ENCODE assay signal across 11 cellular contexts in the genomic region with DNA sequence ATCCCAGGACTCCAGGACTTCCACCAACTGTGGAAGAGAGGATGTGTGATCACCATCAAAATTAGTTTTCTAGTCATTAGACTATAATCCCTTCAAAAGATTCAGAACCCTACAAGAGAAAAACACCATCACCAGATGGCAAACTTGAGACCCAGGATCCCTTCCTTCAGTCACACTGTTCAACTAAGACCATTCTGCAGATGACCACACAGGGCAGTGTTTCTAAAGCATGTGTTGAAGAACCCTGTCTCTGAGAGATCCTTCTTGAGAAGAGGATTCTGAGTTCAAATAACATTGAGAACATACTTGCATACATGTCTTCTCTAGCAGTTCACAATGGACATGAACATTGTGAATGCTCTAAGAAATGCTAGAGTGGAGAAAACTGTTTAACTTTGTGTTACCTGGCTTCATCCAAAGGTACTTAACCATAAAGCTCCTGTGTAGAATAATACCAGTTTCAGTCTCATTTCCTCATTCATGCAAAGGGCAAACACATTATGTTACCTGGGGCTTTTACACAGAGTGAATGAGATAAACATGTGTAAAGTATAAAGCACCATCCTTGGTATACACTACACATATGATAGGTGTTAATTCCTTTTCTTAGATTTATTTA. TPM values are rescaled to one million over a fixed set of nuclear protein-coding genes. Genes with fewer than 3 reads are reported as not detected.
DNase-seq lines count a peak whose midpoint lies in the region; ATAC-seq and TF ChIP-seq lines count a peak whose summit lies in the region.
"Had no signal": no experiment of that assay in that cellular context is flagged by ENCODE, and none has a peak within 500 bp of the region (broad histone marks: within the 10 kb centered on the region; RNA-seq: fewer than 3 reads in every experiment).

No MANE protein-coding gene starts in this region.

- DNase-seq in GM12864 (ENCODE audit: low read depth) (no peak), MV-4-11 (lab: John Stamatoyannopoulos, UW) (no peak), G401 (ENCODE audit: low spot score) (no peak), HAP-1 (ENCODE audit: low spot score in 2 of 2) (no peak)
- no peak for DNase-seq in activated effector memory CD4-positive, alpha-beta T cell treated with anti-CD3 and anti-CD28 coated beads, Interleukin-2, amount 50 U/mL, for 16 hours
- DNase-seq: NCI-H748 treated with DMSO at 0.1 percent for 48 hours, testis had no signal

- peaks cover 4% of the 10 kb centered on the region; the same call in 1 of the 2 replicates for H3K27me3 ChIP-seq in HAP-1 (ENCODE audit: low read depth)
- H3K27me3 ChIP-seq: testis had no signal

- H3K4me1 ChIP-seq in HAP-1, result no peaks in the 10 kb centered on the region
- H3K4me1 ChIP-seq: testis had no signal

- H3K36me3 ChIP-seq in HAP-1 (replicated peaks), result no peaks in the 10 kb centered on the region

- peak; percentile 20 for TF ChIP-seq CTCF in GM12864 (IDR thresholded peaks at IDR 0.05; ENCODE audit: low read depth, low read length, missing control alignments)

- no peak overlapping the region for H3K4me3 ChIP-seq in GM12864 (ENCODE audit: low read depth, low read length)
- H3K4me3 ChIP-seq in HAP-1, result no peak overlapping the region
- H3K4me3 ChIP-seq: testis had no signal

- in situ Hi-C loops in G401 (cut with HindIII; ENCODE audit: low sequenced_read_pairs) (no loop called here), HAP-1 (cut with MboI; ENCODE audit: low sequenced_read_pairs) (no loop called here)

- ATAC-seq in GM19372 (IDR thresholded peaks at IDR 0.05; ENCODE audit: low read depth, unreplicated experiment), result peak; percentile 70
- peak; percentile 72 for ATAC-seq in HG02870 (IDR thresholded peaks at IDR 0.05; ENCODE audit: unreplicated experiment)
- ATAC-seq in HG03575 (IDR thresholded peaks at IDR 0.05; ENCODE audit: extremely low read depth, insufficient number of reproducible peaks, low FRiP score, unreplicated experiment), result peak; percentile 60

- no peaks in the 10 kb centered on the region for H3K9me3 ChIP-seq in HAP-1
- H3K9me3 ChIP-seq: testis had no signal

RNA-seq across cellular contexts. Expression of a gene that starts 2.4 kb away (rescaled TPM):
- total RNA-seq in G401 (2014; rRNA removed; shearing (Covaris generic)), result not detected in 2 replicates
- total RNA-seq: LHCN-M2 had no signal
